In genomic region chr5:157175071-157175612, GRCh38 we compare ENCODE assay signal across 22 cellular contexts. TPM values are rescaled to one million over a fixed set of nuclear protein-coding genes. Genes with fewer than 3 reads are reported as not detected.
DNase-seq lines count a peak whose midpoint lies in the region; ATAC-seq lines count a peak whose summit lies in the region.
"Had no signal": no experiment of that assay in that cellular context is flagged by ENCODE, and none has a peak within 500 bp of the region (broad histone marks: within the 10 kb centered on the region; RNA-seq: fewer than 3 reads in every experiment).

No MANE protein-coding gene starts in this region.

- CTCF ChIA-PET in activated CD4-positive, alpha-beta memory T cell treated with anti-CD3 and anti-CD28 coated beads, Interleukin-2, amount 10 ng/mL, durations not matched to agents 7 days and 5 days (lab: Charles Lee), result interaction anchor here (1.1 to 1.5 kb wide), 3 partner anchors 8 to 33 kb away, joined by 3 to 5 read pairs (median 4); partner anchors contain the start of gene MED7

- POLR2A ChIA-PET in activated CD4-positive, alpha-beta memory T cell treated with anti-CD3 and anti-CD28 coated beads, Interleukin-2, amount 10 ng/mL, durations not matched to agents 7 days and 5 days (lab: Charles Lee), result interaction anchor here (0.6 to 20.6 kb wide), 7 partner anchors 8 to 92 kb away, joined by 3 to 284 read pairs (median 6); partner anchors contain the start of genes GARIN3 and MED7

- no peaks in the 10 kb centered on the region for H3K27me3 Mint-ChIP-seq in activated naive CD4-positive, alpha-beta T cell treated with anti-CD3 and anti-CD28 coated beads, Interleukin-2, amount 50 U/mL, for 24 hours
- H3K27me3 Mint-ChIP-seq in activated CD4-positive, alpha-beta memory T cell treated with anti-CD3 and anti-CD28 coated beads, Interleukin-2, amount 10 ng/mL, durations not matched to agents 7 days and 5 days, result no peaks in the 10 kb centered on the region
- H3K27me3 Mint-ChIP-seq in activated naive CD8-positive, alpha-beta T cell treated with anti-CD3 and anti-CD28 coated beads for 36 hours, result no peaks in the 10 kb centered on the region
- no peaks in the 10 kb centered on the region for H3K27me3 Mint-ChIP-seq in stimulated activated naive CD8-positive, alpha-beta T cell treated with anti-CD3 and anti-CD28 coated beads, Interleukin-15, Interleukin-2, amounts not matched to agents 100 ng/mL and 50 ng/mL, for 24 hours
- H3K27me3 Mint-ChIP-seq: IgD-negative memory B cell had no signal

- H3K36me3 Mint-ChIP-seq in activated naive CD4-positive, alpha-beta T cell treated with anti-CD3 and anti-CD28 coated beads, Interleukin-2, amount 50 U/mL, for 24 hours, result peaks cover 5% of the 10 kb centered on the region
- H3K36me3 Mint-ChIP-seq in activated CD4-positive, alpha-beta memory T cell treated with anti-CD3 and anti-CD28 coated beads, Interleukin-2, amount 10 ng/mL, durations not matched to agents 7 days and 5 days (ENCODE audit: low read depth), result peaks cover 11% of the 10 kb centered on the region
- peaks cover 30% of the 10 kb centered on the region for H3K36me3 Mint-ChIP-seq in activated naive CD8-positive, alpha-beta T cell treated with anti-CD3 and anti-CD28 coated beads for 36 hours
- peaks cover 15% of the 10 kb centered on the region for H3K36me3 Mint-ChIP-seq in stimulated activated naive CD8-positive, alpha-beta T cell treated with anti-CD3 and anti-CD28 coated beads, Interleukin-15, Interleukin-2, amounts not matched to agents 100 ng/mL and 50 ng/mL, for 24 hours (ENCODE audit: low read depth)
- H3K36me3 Mint-ChIP-seq: IgD-negative memory B cell had no signal

- no peak for DNase-seq in activated naive CD4-positive, alpha-beta T cell (lab: John Stamatoyannopoulos, UW)
- no peak for DNase-seq in activated CD4-positive, alpha-beta memory T cell treated with anti-CD3 and anti-CD28 coated beads, Interleukin-2, amount 10 ng/mL, durations not matched to agents 7 days and 5 days
- DNase-seq in activated naive CD8-positive, alpha-beta T cell treated with anti-CD3 and anti-CD28 coated beads for 36 hours, result peak; percentile 52
- DNase-seq in hepatic stellate cell (ENCODE audit: low spot score), result no peak
- DNase-seq: activated gamma-delta T cell treated with Interleukin-2 at 50 U/mL for 16 hours, DMS79, dorsolateral prefrontal cortex, head of caudate nucleus, mesenchymal stem cell, NCI-H1105 treated with DMSO at 0.1 percent for 48 hours, NCI-H2081, NCI-H345 had no signal

- H3K4me1 Mint-ChIP-seq in activated naive CD4-positive, alpha-beta T cell treated with anti-CD3 and anti-CD28 coated beads, Interleukin-2, amount 50 U/mL, for 24 hours, result peaks cover 86% of the 10 kb centered on the region
- H3K4me1 Mint-ChIP-seq in activated CD4-positive, alpha-beta memory T cell treated with anti-CD3 and anti-CD28 coated beads, Interleukin-2, amount 10 ng/mL, durations not matched to agents 7 days and 5 days, result peaks cover 81% of the 10 kb centered on the region
- H3K4me1 Mint-ChIP-seq in activated naive CD8-positive, alpha-beta T cell treated with anti-CD3 and anti-CD28 coated beads for 36 hours, result peaks cover 85% of the 10 kb centered on the region
- peaks cover 97% of the 10 kb centered on the region for H3K4me1 Mint-ChIP-seq in stimulated activated naive CD8-positive, alpha-beta T cell treated with anti-CD3 and anti-CD28 coated beads, Interleukin-15, Interleukin-2, amounts not matched to agents 100 ng/mL and 50 ng/mL, for 24 hours (ENCODE audit: low read depth)

- no peak for ATAC-seq in GM21447 (IDR thresholded peaks at IDR 0.05; ENCODE audit: unreplicated experiment)
- ATAC-seq: HCT116 had no signal

- H3K4me3 Mint-ChIP-seq in activated naive CD4-positive, alpha-beta T cell treated with anti-CD3 and anti-CD28 coated beads, Interleukin-2, amount 50 U/mL, for 24 hours, result peak overlapping the region; percentile 60
- H3K4me3 Mint-ChIP-seq in activated CD4-positive, alpha-beta memory T cell treated with anti-CD3 and anti-CD28 coated beads, Interleukin-2, amount 10 ng/mL, durations not matched to agents 7 days and 5 days, result no peak overlapping the region
- H3K4me3 Mint-ChIP-seq in activated naive CD8-positive, alpha-beta T cell treated with anti-CD3 and anti-CD28 coated beads for 36 hours, result peak overlapping the region; percentile 57
- peak overlapping the region; percentile 58 for H3K4me3 Mint-ChIP-seq in stimulated activated naive CD8-positive, alpha-beta T cell treated with anti-CD3 and anti-CD28 coated beads, Interleukin-15, Interleukin-2, amounts not matched to agents 100 ng/mL and 50 ng/mL, for 24 hours
- H3K4me3 Mint-ChIP-seq: IgD-negative memory B cell had no signal

- peak overlapping the region; percentile 93 for H3K27ac Mint-ChIP-seq in activated naive CD4-positive, alpha-beta T cell treated with anti-CD3 and anti-CD28 coated beads, Interleukin-2, amount 50 U/mL, for 24 hours
- H3K27ac Mint-ChIP-seq in activated CD4-positive, alpha-beta memory T cell treated with anti-CD3 and anti-CD28 coated beads, Interleukin-2, amount 10 ng/mL, durations not matched to agents 7 days and 5 days, result peak overlapping the region; percentile 37
- H3K27ac Mint-ChIP-seq in activated naive CD8-positive, alpha-beta T cell treated with anti-CD3 and anti-CD28 coated beads for 36 hours, result peak overlapping the region; percentile 93
- peak overlapping the region; percentile 99 for H3K27ac Mint-ChIP-seq in stimulated activated naive CD8-positive, alpha-beta T cell treated with anti-CD3 and anti-CD28 coated beads, Interleukin-15, Interleukin-2, amounts not matched to agents 100 ng/mL and 50 ng/mL, for 24 hours
- H3K27ac Mint-ChIP-seq: IgD-negative memory B cell had no signal

- H3K9me3 Mint-ChIP-seq in activated naive CD4-positive, alpha-beta T cell treated with anti-CD3 and anti-CD28 coated beads, Interleukin-2, amount 50 U/mL, for 24 hours, result peaks cover 10% of the 10 kb centered on the region
- peaks cover 7% of the 10 kb centered on the region for H3K9me3 Mint-ChIP-seq in activated CD4-positive, alpha-beta memory T cell treated with anti-CD3 and anti-CD28 coated beads, Interleukin-2, amount 10 ng/mL, durations not matched to agents 7 days and 5 days
- peaks cover 16% of the 10 kb centered on the region for H3K9me3 Mint-ChIP-seq in activated naive CD8-positive, alpha-beta T cell treated with anti-CD3 and anti-CD28 coated beads for 36 hours
- H3K9me3 Mint-ChIP-seq in stimulated activated naive CD8-positive, alpha-beta T cell treated with anti-CD3 and anti-CD28 coated beads, Interleukin-15, Interleukin-2, amounts not matched to agents 100 ng/mL and 50 ng/mL, for 24 hours, result peaks cover 11% of the 10 kb centered on the region
- H3K9me3 Mint-ChIP-seq: IgD-negative memory B cell had no signal

RNA-seq across cellular contexts. Expression of gene ITK, which starts 5.5 kb away (rescaled TPM):
- 100 to 1,000 TPM; 247 to 249 TPM for total RNA-seq in activated CD4-positive, alpha-beta memory T cell treated with anti-CD3 and anti-CD28 coated beads, Interleukin-2, amount 10 ng/mL, durations not matched to agents 7 days and 5 days
- 100 to 1,000 TPM; 200 to 204 TPM for total RNA-seq in activated naive CD8-positive, alpha-beta T cell treated with anti-CD3 and anti-CD28 coated beads for 36 hours
- total RNA-seq: endothelial cell of umbilical vein, OCI-LY7, osteocyte had no signal

RNA-seq across cellular contexts. Expression of gene GARIN3, which starts 9.1 kb away (rescaled TPM):
- total RNA-seq in activated CD4-positive, alpha-beta memory T cell treated with anti-CD3 and anti-CD28 coated beads, Interleukin-2, amount 10 ng/mL, durations not matched to agents 7 days and 5 days, result under 1 TPM in 1 of 2 experiments, not detected in 1; 0.13 TPM
- total RNA-seq in activated naive CD8-positive, alpha-beta T cell treated with anti-CD3 and anti-CD28 coated beads for 36 hours, result under 1 TPM; 0.46 to 0.47 TPM
- total RNA-seq: dorsolateral prefrontal cortex, endothelial cell of umbilical vein, OCI-LY7, osteocyte, right atrium auricular region, thoracic aorta had no signal

RNA-seq across cellular contexts. Expression of gene MED7, which starts 32.5 kb away (rescaled TPM):
- 10 to 100 TPM; 16.8 to 17.7 TPM for total RNA-seq in activated CD4-positive, alpha-beta memory T cell treated with anti-CD3 and anti-CD28 coated beads, Interleukin-2, amount 10 ng/mL, durations not matched to agents 7 days and 5 days
- total RNA-seq in activated naive CD8-positive, alpha-beta T cell treated with anti-CD3 and anti-CD28 coated beads for 36 hours, result 10 to 100 TPM; 14.2 to 15.4 TPM

Comparison
In these comparisons a context has a peak if more than half of its experiments do, and no peak if none do; other contexts are left out.
1. H3K27ac Mint-ChIP-seq: peak in every context shown above with its lines; median percentile 99 in stimulated activated naive CD8-positive, alpha-beta T cell treated with anti-CD3 and anti-CD28 coated beads, Interleukin-15, Interleukin-2, amounts not matched to agents 100 ng/mL and 50 ng/mL, for 24 hours; 93 in activated naive CD4-positive, alpha-beta T cell treated with anti-CD3 and anti-CD28 coated beads, Interleukin-2, amount 50 U/mL, for 24 hours; 93 in activated naive CD8-positive, alpha-beta T cell treated with anti-CD3 and anti-CD28 coated beads for 36 hours; 37 in activated CD4-positive, alpha-beta memory T cell treated with anti-CD3 and anti-CD28 coated beads, Interleukin-2, amount 10 ng/mL, durations not matched to agents 7 days and 5 days.